ENCODE assay signal across 16 cellular contexts in the genomic region with DNA sequence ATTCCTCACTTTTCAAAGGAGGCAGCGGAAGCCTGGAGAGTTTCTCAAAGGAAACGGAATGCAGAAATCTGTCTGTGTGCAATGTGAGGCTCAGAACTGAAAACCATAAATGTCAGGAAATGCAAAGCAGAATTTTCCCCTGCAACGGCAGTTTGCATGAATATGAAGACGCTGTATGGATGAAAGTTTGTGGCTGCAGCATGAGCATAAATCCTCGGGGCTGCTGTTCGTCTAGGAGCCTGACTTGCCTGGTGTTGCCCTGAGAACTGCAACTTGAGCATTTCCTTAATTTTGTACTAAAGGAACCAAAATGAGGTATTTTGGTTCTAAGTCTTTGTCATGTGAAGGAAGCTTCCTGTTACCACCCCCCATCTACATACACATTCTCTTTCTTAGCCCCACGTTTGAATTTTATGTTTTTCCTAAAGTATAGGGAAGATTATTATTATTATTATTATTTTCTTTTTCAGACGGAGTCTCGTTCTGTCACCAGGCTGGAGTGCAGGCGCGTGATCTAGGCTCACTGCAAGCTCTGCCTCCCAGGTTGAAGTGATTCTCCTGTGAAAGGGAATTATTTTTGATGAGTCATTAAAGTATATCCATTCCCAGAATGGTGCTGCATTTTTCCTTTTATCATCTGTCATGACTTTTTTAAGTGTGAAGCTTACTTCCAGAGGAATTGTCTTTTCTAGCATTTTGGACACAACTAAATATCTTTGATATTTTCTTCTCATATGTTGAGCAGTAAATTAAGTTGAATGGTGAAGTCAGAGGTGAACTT. TPM values are rescaled to one million over a fixed set of nuclear protein-coding genes. Genes with fewer than 3 reads are reported as not detected.
DNase-seq lines count a peak whose midpoint lies in the region; TF ChIP-seq lines count a peak whose summit lies in the region.
"Had no signal": no experiment of that assay in that cellular context is flagged by ENCODE, and none has a peak within 500 bp of the region (broad histone marks: within the 10 kb centered on the region; RNA-seq: fewer than 3 reads in every experiment).

No MANE protein-coding gene starts in this region.

- H3K27me3 Mint-ChIP-seq in activated CD4-positive, alpha-beta memory T cell treated with anti-CD3 and anti-CD28 coated beads, Interleukin-2, amount 10 ng/mL, durations not matched to agents 7 days and 5 days: no peaks in the 10 kb centered on the region
- H3K27me3 Mint-ChIP-seq in activated CD4-positive, alpha-beta memory T cell treated with anti-CD3 and anti-CD28 coated beads for 36 hours: no peaks in the 10 kb centered on the region
- H3K27me3 Mint-ChIP-seq: activated T-helper 17 cell treated with anti-CD3 and anti-CD28 coated beads, Interleukin-2, amount 50 U/mL, for 72 hours had no signal

- no peaks in the 10 kb centered on the region for H3K4me1 ChIP-seq in smooth muscle cell (ENCODE audit: low read depth)

- peaks cover 51% of the 10 kb centered on the region for H3K4me1 Mint-ChIP-seq in activated CD4-positive, alpha-beta memory T cell treated with anti-CD3 and anti-CD28 coated beads, Interleukin-2, amount 10 ng/mL, durations not matched to agents 7 days and 5 days
- peaks cover 28% of the 10 kb centered on the region for H3K4me1 Mint-ChIP-seq in activated CD4-positive, alpha-beta memory T cell treated with anti-CD3 and anti-CD28 coated beads for 36 hours (ENCODE audit: low read depth)

- peaks cover 14% of the 10 kb centered on the region for H4K20me1 ChIP-seq in smooth muscle cell (ENCODE audit: low read depth)

- 74% methylated on average over 11 of the region's 11 CpGs for WGBS in smooth muscle cell (ENCODE audit: low lambda C conversion rate)

- DNase-seq in activated CD4-positive, alpha-beta memory T cell treated with anti-CD3 and anti-CD28 coated beads, Interleukin-2, amount 10 ng/mL, durations not matched to agents 7 days and 5 days: no peak
- no peak for DNase-seq in activated CD4-positive, alpha-beta memory T cell treated with anti-CD3 and anti-CD28 coated beads for 36 hours
- DNase-seq in HT1080 (ENCODE audit: low read depth) (peak; percentile 18), coronary artery (ENCODE audit: low spot score) (peak; percentile 41), smooth muscle cell (lab: John Stamatoyannopoulos, UW; ENCODE audit: unreplicated experiment) (no peak), NCI-H2081 (lab: John Stamatoyannopoulos, UW) (no peak), superior temporal gyrus (ENCODE audit: extremely low spot score) (no peak), NCI-H1092 (lab: John Stamatoyannopoulos, UW) (no peak)
- DNase-seq: activated CD4-positive, CD25-positive, alpha-beta regulatory T cell; foreskin melanocyte; left colon; NCI-H524 treated with DMSO at 0.1 percent for 48 hours; SIG-M5; stimulated activated naive CD4-positive, alpha-beta T cell had no signal

- peaks cover 15% of the 10 kb centered on the region for H3K36me3 Mint-ChIP-seq in activated CD4-positive, alpha-beta memory T cell treated with anti-CD3 and anti-CD28 coated beads, Interleukin-2, amount 10 ng/mL, durations not matched to agents 7 days and 5 days (ENCODE audit: low read depth)
- H3K36me3 Mint-ChIP-seq in activated CD4-positive, alpha-beta memory T cell treated with anti-CD3 and anti-CD28 coated beads for 36 hours: peaks cover 39% of the 10 kb centered on the region

- no peak overlapping the region for H3K9ac ChIP-seq in smooth muscle cell (ENCODE audit: low read depth)

- intact Hi-C loops in activated CD4-positive, alpha-beta memory T cell treated with anti-CD3 and anti-CD28 coated beads for 36 hours (cut with micrococcal nuclease): no loop called here

- POLR2A ChIA-PET in activated CD4-positive, alpha-beta memory T cell treated with anti-CD3 and anti-CD28 coated beads, Interleukin-2, amount 10 ng/mL, durations not matched to agents 7 days and 5 days (lab: Charles Lee): no interaction called here
- POLR2A ChIA-PET in activated CD4-positive, alpha-beta memory T cell treated with anti-CD3 and anti-CD28 coated beads for 36 hours (lab: Charles Lee): no interaction called here

- no peaks in the 10 kb centered on the region for H3F3A ChIP-seq in smooth muscle cell (ENCODE audit: low read depth)

- CTCF ChIA-PET in activated CD4-positive, alpha-beta memory T cell treated with anti-CD3 and anti-CD28 coated beads, Interleukin-2, amount 10 ng/mL, durations not matched to agents 7 days and 5 days (lab: Charles Lee): interaction anchor here (0.6 kb wide), 1 partner anchor 87 kb away, joined by 3 read pairs; no protein-coding TSS in a partner anchor
- CTCF ChIA-PET in activated CD4-positive, alpha-beta memory T cell treated with anti-CD3 and anti-CD28 coated beads for 36 hours (lab: Charles Lee): interaction anchor here (1.8 kb wide), 1 partner anchor 426 kb away, joined by 5 read pairs; no protein-coding TSS in a partner anchor

- no peaks in the 10 kb centered on the region for H3K9me3 Mint-ChIP-seq in activated CD4-positive, alpha-beta memory T cell treated with anti-CD3 and anti-CD28 coated beads, Interleukin-2, amount 10 ng/mL, durations not matched to agents 7 days and 5 days
- H3K9me3 Mint-ChIP-seq in activated CD4-positive, alpha-beta memory T cell treated with anti-CD3 and anti-CD28 coated beads for 36 hours: no peaks in the 10 kb centered on the region
- H3K9me3 Mint-ChIP-seq: activated T-helper 17 cell treated with anti-CD3 and anti-CD28 coated beads, Interleukin-2, amount 50 U/mL, for 72 hours; neural crest cell had no signal

- no peak overlapping the region for H3K27ac ChIP-seq in coronary artery
- peak overlapping the region; percentile 9 for H3K27ac ChIP-seq in smooth muscle cell (ENCODE audit: low read depth)

- H3K79me2 ChIP-seq in smooth muscle cell (ENCODE audit: low read depth): no peaks in the 10 kb centered on the region

- H3K4me3 ChIP-seq in coronary artery (no peak overlapping the region), smooth muscle cell (no peak overlapping the region)

- H2AFZ ChIP-seq in smooth muscle cell (ENCODE audit: low read depth): no peak overlapping the region

- H3K9me3 ChIP-seq in smooth muscle cell (replicated peaks; ENCODE audit: low read depth): no peaks in the 10 kb centered on the region

- H3K36me3 ChIP-seq in smooth muscle cell (ENCODE audit: low read depth): no peaks in the 10 kb centered on the region

- TF ChIP-seq CTCF in coronary artery (IDR thresholded peaks at IDR 0.05) (no peak), smooth muscle cell (IDR thresholded peaks at IDR 0.05; ENCODE audit: borderline replicate concordance, insufficient read depth, poor library complexity, severe bottlenecking) (no peak)

- no peak overlapping the region for H3K4me2 ChIP-seq in smooth muscle cell

- no peaks in the 10 kb centered on the region for H3K27me3 ChIP-seq in smooth muscle cell (ENCODE audit: low read depth)

- no peak overlapping the region for H3K4me3 Mint-ChIP-seq in activated CD4-positive, alpha-beta memory T cell treated with anti-CD3 and anti-CD28 coated beads, Interleukin-2, amount 10 ng/mL, durations not matched to agents 7 days and 5 days
- no peak overlapping the region for H3K4me3 Mint-ChIP-seq in activated CD4-positive, alpha-beta memory T cell treated with anti-CD3 and anti-CD28 coated beads for 36 hours
- H3K4me3 Mint-ChIP-seq: activated T-helper 17 cell treated with anti-CD3 and anti-CD28 coated beads, Interleukin-2, amount 50 U/mL, for 72 hours; neural crest cell had no signal

- H3K27ac Mint-ChIP-seq in activated CD4-positive, alpha-beta memory T cell treated with anti-CD3 and anti-CD28 coated beads, Interleukin-2, amount 10 ng/mL, durations not matched to agents 7 days and 5 days: peak overlapping the region; percentile 40
- H3K27ac Mint-ChIP-seq in activated CD4-positive, alpha-beta memory T cell treated with anti-CD3 and anti-CD28 coated beads for 36 hours: no peak overlapping the region
- H3K27ac Mint-ChIP-seq: activated T-helper 17 cell treated with anti-CD3 and anti-CD28 coated beads, Interleukin-2, amount 50 U/mL, for 72 hours had no signal

RNA-seq across cellular contexts. Expression of a gene that starts 33.1 kb away (rescaled TPM):
- 10 to 100 TPM; 51.6 to 54.6 TPM for total RNA-seq in activated CD4-positive, alpha-beta memory T cell treated with anti-CD3 and anti-CD28 coated beads, Interleukin-2, amount 10 ng/mL, durations not matched to agents 7 days and 5 days
- 100 to 1,000 TPM; 115 to 119 TPM for total RNA-seq in activated CD4-positive, alpha-beta memory T cell treated with anti-CD3 and anti-CD28 coated beads for 36 hours
- 44.6 and 65.7 TPM in 2 replicates for total RNA-seq in HT1080 (2014; rRNA removed; shearing (Covaris generic))
- 114 and 138 TPM in 2 replicates for polyA plus RNA-seq in HT1080 (2015; cell fraction: cytosol; rRNA removed)
- 124 and 160 TPM in 2 replicates for polyA plus RNA-seq in HT1080 (2015; cell fraction: nucleus; rRNA removed)
- 35.9 and 36.5 TPM in 2 replicates for total RNA-seq in smooth muscle cell
- 46.2 and 67.6 TPM in 2 replicates for polyA plus RNA-seq in smooth muscle cell

Comparison
In these comparisons a context has a peak if more than half of its experiments do, and no peak if none do; other contexts are left out.
1. DNase-seq: peak in HT1080 (single experiment) and coronary artery (single experiment); none in activated CD4-positive, alpha-beta memory T cell treated with anti-CD3 and anti-CD28 coated beads, Interleukin-2, amount 10 ng/mL, durations not matched to agents 7 days and 5 days (single experiment), activated CD4-positive, alpha-beta memory T cell treated with anti-CD3 and anti-CD28 coated beads for 36 hours (single experiment), smooth muscle cell (single experiment), NCI-H2081 (0 of 2), superior temporal gyrus (single experiment) and NCI-H1092 (single experiment).